In the genomic region with DNA sequence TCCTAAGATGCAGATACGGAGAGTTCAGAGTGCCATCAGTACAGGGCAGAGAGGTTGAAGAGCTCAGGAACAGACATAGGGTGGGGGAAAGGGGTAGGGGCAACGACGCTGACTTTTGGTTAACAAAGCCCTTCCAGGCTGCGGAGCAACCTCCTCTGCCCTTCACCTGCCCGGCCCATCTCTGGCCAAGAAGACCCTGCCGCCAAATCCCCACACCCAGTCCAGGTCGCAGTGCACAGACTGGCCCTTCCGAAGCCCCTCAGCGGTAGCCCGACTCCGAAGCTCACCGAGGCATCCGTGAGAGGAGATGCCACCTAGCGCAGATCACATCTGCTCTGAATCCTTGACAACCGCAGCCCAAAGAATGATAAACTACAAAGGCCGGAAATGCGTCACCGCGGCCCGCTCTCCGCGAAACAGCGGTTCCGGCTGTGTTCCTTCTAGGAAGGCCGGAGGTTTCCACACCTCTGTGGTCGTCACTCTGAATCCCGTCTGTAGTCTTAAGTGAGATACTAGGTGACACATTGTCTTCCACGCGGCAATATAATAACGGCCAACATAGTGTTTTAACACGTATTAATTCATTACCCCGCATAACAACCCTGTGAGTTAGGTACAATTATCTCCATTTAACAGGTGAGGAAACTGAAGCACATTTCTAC, we compare ENCODE assay signal across 8 cellular contexts. TPM values are rescaled to one million over a fixed set of nuclear protein-coding genes. Genes with fewer than 3 reads are reported as not detected.
DNase-seq lines count a peak whose midpoint lies in the region; ATAC-seq and TF ChIP-seq lines count a peak whose summit lies in the region.

A gene (minus strand): TSS at position 380 of the 662 bp plus-strand sequence. CDS start 7,225 bp downstream, outside the sequence.

- in situ Hi-C loops in SK-MEL-5 (cut with HindIII; ENCODE audit: low pct_unique_long_range_greater_than_20kb, low sequenced_read_pairs), result no loop called here

- DNase-seq in D341Med (ENCODE audit: low spot score) (peak; percentile 90), SK-MEL-5 (ENCODE audit: low read depth, low spot score) (peak; percentile 76), glutamatergic neuron (peak; percentile 84), occipital lobe (lab: John Stamatoyannopoulos, UW) (peak; percentile 79), substantia nigra (lab: John Stamatoyannopoulos, UW) (peak in 38 of 49 donors; percentile 1 to 78 (median 28))
- peak; percentile 83 for DNase-seq in activated naive CD4-positive, alpha-beta T cell treated with anti-CD3 and anti-CD28 coated beads, Interleukin-2, amount 50 U/mL, for 16 hours

- H3K36me3 Mint-ChIP-seq in IgD-negative memory B cell, result no peaks in the 10 kb centered on the region
- no peaks in the 10 kb centered on the region for H3K36me3 Mint-ChIP-seq in glutamatergic neuron (ENCODE audit: unreplicated experiment)

- peak within 1 kb of the TSS; percentile 20 to 92 (median 48) for H3K27ac Mint-ChIP-seq in IgD-negative memory B cell
- peak within 1 kb of the TSS; percentile 100 for H3K27ac Mint-ChIP-seq in glutamatergic neuron (ENCODE audit: unreplicated experiment)

- H3K9me3 Mint-ChIP-seq in IgD-negative memory B cell (peaks cover 4 to 12% (median 7%) of the 10 kb centered on the region in 3 donors), glutamatergic neuron (ENCODE audit: unreplicated experiment) (peaks cover 8% of the 10 kb centered on the region)

- H3K27ac ChIP-seq in substantia nigra (ENCODE audit: low read depth, low read length, poor library complexity, severe bottlenecking), result peak within 1 kb of the TSS; percentile 42

- H3K27me3 Mint-ChIP-seq in IgD-negative memory B cell (peaks cover 40% of the 10 kb centered on the region), glutamatergic neuron (ENCODE audit: unreplicated experiment) (peaks cover 6% of the 10 kb centered on the region)

- TF ChIP-seq CTCF in glutamatergic neuron (IDR thresholded peaks at IDR 0.05; ENCODE audit: partially characterized antibody, unreplicated experiment), result no peak

- ATAC-seq in GM21529 (IDR thresholded peaks at IDR 0.05; ENCODE audit: unreplicated experiment), result peak; percentile 93

- peaks cover 11 to 15% (median 15%) of the 10 kb centered on the region in 3 donors for H3K4me1 Mint-ChIP-seq in IgD-negative memory B cell
- H3K4me1 Mint-ChIP-seq in glutamatergic neuron (ENCODE audit: low read depth, unreplicated experiment), result peaks cover 2% of the 10 kb centered on the region

- peak within 1 kb of the TSS; percentile 83 to 99 (median 96) for H3K4me3 Mint-ChIP-seq in IgD-negative memory B cell
- peak within 1 kb of the TSS; percentile 100 for H3K4me3 Mint-ChIP-seq in glutamatergic neuron (ENCODE audit: unreplicated experiment)

RNA-seq across cellular contexts. Expression of the gene that starts here (rescaled TPM):
- 0.14 TPM for polyA plus RNA-seq in IgD-negative memory B cell
- total RNA-seq in SK-MEL-5 (2014; rRNA removed; shearing (Covaris generic)), result 1.9 and 4.6 TPM in 2 replicates
- 0.64 and 1.0 TPM in 2 replicates for polyA plus RNA-seq in SK-MEL-5 (2015; cell fraction: cytosol; rRNA removed)
- 2.2 and 9.1 TPM in 2 replicates for polyA plus RNA-seq in SK-MEL-5 (2015; cell fraction: nucleus; rRNA removed)
- total RNA-seq in glutamatergic neuron (ENCODE audit: unreplicated experiment) (18.2 TPM), occipital lobe (16.2 TPM)

Comparison
In these comparisons a context has a peak if more than half of its experiments do, and no peak if none do; other contexts are left out.
1. Peak in every context shown above with its lines: DNase-seq, ATAC-seq and H3K27ac ChIP-seq.
2. DNase-seq: peak in every context shown above with its lines; median percentile 90 in D341Med; 84 in glutamatergic neuron; 83 in activated naive CD4-positive, alpha-beta T cell treated with anti-CD3 and anti-CD28 coated beads, Interleukin-2, amount 50 U/mL, for 16 hours; 79 in occipital lobe; 76 in SK-MEL-5; 28 in substantia nigra.